28 cellular contexts compared by ENCODE assay signal in genomic region chr7:158506626-158507025, GRCh38.
"Had no signal": no experiment of that assay in that cellular context is flagged by ENCODE, and none has a peak within 500 bp of the region (broad histone marks: within the 10 kb centered on the region; RNA-seq: fewer than 3 reads in every experiment).

No MANE protein-coding gene starts in this region.

- H3K36me3 ChIP-seq: neural progenitor cell, neutrophil, pancreas, right lobe of liver, suprapubic skin, transverse colon, upper lobe of right lung, uterus had no signal

- ATAC-seq: naive thymus-derived CD4-positive, alpha-beta T cell; natural killer cell; pancreas; psoas muscle; right lobe of liver; stimulated activated effector memory CD8-positive, alpha-beta T cell treated with anti-CD3 and anti-CD28 coated beads, Interleukin-12 subunit alpha, Interleukin-12 subunit beta, amount 100 ng/mL, for 72 hours; stimulated activated naive B cell treated with anti-CD40 and anti-IgM and Interleukin-4, amounts not matched to agents 10 μg/mL and 1 μg/mL and 100 μg/mL, for 72 hours; stimulated activated naive CD8-positive, alpha-beta T cell treated with anti-CD3 and anti-CD28 coated beads, Interleukin-15, amount 100 ng/mL, for 72 hours had no signal

- H3K4me3 Mint-ChIP-seq: natural killer cell; nephron; neural progenitor cell; stimulated activated effector memory CD8-positive, alpha-beta T cell treated with anti-CD3 and anti-CD28 coated beads, Interleukin-12 subunit alpha, Interleukin-12 subunit beta, amount 100 ng/mL, for 72 hours; stimulated activated naive B cell treated with anti-CD40 and anti-IgM and Interleukin-4, amounts not matched to agents 10 μg/mL and 1 μg/mL and 100 μg/mL, for 72 hours; stimulated activated naive CD8-positive, alpha-beta T cell treated with anti-CD3 and anti-CD28 coated beads, Interleukin-15, amount 100 ng/mL, for 72 hours; type B pancreatic cell had no signal

- H3K4me3 ChIP-seq: neural progenitor cell, pancreas, psoas muscle, right lobe of liver, suprapubic skin, testis, tibial artery, transverse colon, upper lobe of right lung, uterus had no signal

- H3K27me3 ChIP-seq: neural progenitor cell, neutrophil, pancreas, right lobe of liver, suprapubic skin, testis, transverse colon, upper lobe of right lung, uterus had no signal

- H3K4me1 Mint-ChIP-seq: natural killer cell; nephron; stimulated activated effector memory CD8-positive, alpha-beta T cell treated with anti-CD3 and anti-CD28 coated beads, Interleukin-12 subunit alpha, Interleukin-12 subunit beta, amount 100 ng/mL, for 72 hours; stimulated activated naive B cell treated with anti-CD40 and anti-IgM and Interleukin-4, amounts not matched to agents 10 μg/mL and 1 μg/mL and 100 μg/mL, for 72 hours; stimulated activated naive CD8-positive, alpha-beta T cell treated with anti-CD3 and anti-CD28 coated beads, Interleukin-15, amount 100 ng/mL, for 72 hours had no signal

- H2AFZ ChIP-seq: neural progenitor cell had no signal

- H3K27ac ChIP-seq: neural progenitor cell, neutrophil, pancreas, psoas muscle, right lobe of liver, suprapubic skin, testis, tibial artery, transverse colon, upper lobe of right lung, uterus had no signal

- H3K9me3 ChIP-seq: neutrophil, pancreas, right lobe of liver, testis, upper lobe of right lung, uterus had no signal

- H3K27ac Mint-ChIP-seq: naive thymus-derived CD4-positive, alpha-beta T cell; natural killer cell; nephron; progenitor cell of endocrine pancreas; stimulated activated effector memory CD8-positive, alpha-beta T cell treated with anti-CD3 and anti-CD28 coated beads, Interleukin-12 subunit alpha, Interleukin-12 subunit beta, amount 100 ng/mL, for 72 hours; stimulated activated naive B cell treated with anti-CD40 and anti-IgM and Interleukin-4, amounts not matched to agents 10 μg/mL and 1 μg/mL and 100 μg/mL, for 72 hours; stimulated activated naive CD8-positive, alpha-beta T cell treated with anti-CD3 and anti-CD28 coated beads, Interleukin-15, amount 100 ng/mL, for 72 hours; type B pancreatic cell had no signal

- H3K9ac ChIP-seq: neural progenitor cell had no signal

- H3K4me2 ChIP-seq: neural progenitor cell had no signal

- DNase-seq: naive thymus-derived CD4-positive, alpha-beta T cell; natural killer cell; nucleus accumbens; pancreas; psoas muscle; right cardiac atrium; right lobe of liver; small intestine; stimulated activated CD4-positive, alpha-beta T cell treated with anti-CD3 and anti-CD28 coated beads, Interleukin-15, amount 100 ng/mL, for 24 hours; stimulated activated CD4-positive, alpha-beta T cell treated with anti-CD3 and anti-CD28 coated beads, Interleukin-2, amount 100 ng/mL, for 24 hours; stimulated activated CD4-positive, alpha-beta T cell treated with anti-CD3 and anti-CD28 coated beads, Interleukin-2, amount 100 ng/mL, for 48 hours; stimulated activated CD4-positive, alpha-beta T cell treated with anti-CD3 and anti-CD28 coated beads, Interleukin-4, amount 100 ng/mL, for 24 hours; stimulated activated naive B cell treated with anti-CD40 and anti-IgM and Interleukin-4, amounts not matched to agents 10 μg/mL and 1 μg/mL and 100 μg/mL, for 72 hours; stimulated activated naive CD4-positive, alpha-beta T cell treated with Interleukin-2 at 50 U/mL for 16 hours; stimulated activated naive CD8-positive, alpha-beta T cell treated with anti-CD3 and anti-CD28 coated beads, Interleukin-15, amount 100 ng/mL, for 72 hours; substantia nigra; testis; tibial artery; transverse colon; upper lobe of right lung; uterus had no signal

- H3K36me3 Mint-ChIP-seq: neural progenitor cell; stimulated activated effector memory CD8-positive, alpha-beta T cell treated with anti-CD3 and anti-CD28 coated beads, Interleukin-12 subunit alpha, Interleukin-12 subunit beta, amount 100 ng/mL, for 72 hours; type B pancreatic cell had no signal

- H3K4me1 ChIP-seq: neural progenitor cell, pancreas, psoas muscle, right lobe of liver, suprapubic skin, testis, tibial artery, upper lobe of right lung, uterus had no signal
